ENCODE assay signal across 11 cellular contexts in genomic region chr22:41542224-41542623, GRCh38. TPM values are rescaled to one million over a fixed set of nuclear protein-coding genes. Genes with fewer than 3 reads are reported as not detected.
DNase-seq lines count a peak whose midpoint lies in the region; ATAC-seq and TF ChIP-seq lines count a peak whose summit lies in the region.
"Had no signal": no experiment of that assay in that cellular context is flagged by ENCODE, and none has a peak within 500 bp of the region (broad histone marks: within the 10 kb centered on the region; RNA-seq: fewer than 3 reads in every experiment).

No MANE protein-coding gene starts in this region.

- in situ Hi-C loops in HAP-1 (cut with MboI; ENCODE audit: low sequenced_read_pairs): no loop called here

- H3K27me3 Mint-ChIP-seq in mesothelial cell of epicardium (ENCODE audit: low read depth): no peaks in the 10 kb centered on the region

- DNase-seq in BE2C (no peak), HAP-1 (ENCODE audit: low spot score in 2 of 2) (no peak), mesothelial cell of epicardium (ENCODE audit: low spot score in 2 of 2, unreplicated experiment in 2 of 2) (no peak), cerebellum (ENCODE audit: low spot score) (no peak), NCI-H446 treated with DMSO at 0.1 percent for 48 hours (lab: John Stamatoyannopoulos, UW) (no peak)
- DNase-seq in activated naive CD4-positive, alpha-beta T cell treated with anti-CD3 and anti-CD28 coated beads, Interleukin-2, amount 50 U/mL, for 72 hours (ENCODE audit: low spot score in 2 of 2): no peak
- DNase-seq: activated CD8-positive, alpha-beta memory T cell treated with anti-CD3 and anti-CD28 coated beads, Interleukin-2, amount 50 U/mL, for 4 hours; NCI-H510A treated with DMSO at 0.1 percent for 48 hours; sigmoid colon had no signal

- H3K4me1 ChIP-seq in BE2C (peaks cover 3% of the 10 kb centered on the region; the same call in 1 of the 2 replicates), HAP-1 (peaks cover 10% of the 10 kb centered on the region)

- ATAC-seq in activated naive CD4-positive, alpha-beta T cell treated with anti-CD3 and anti-CD28 coated beads, Interleukin-2, amount 50 U/mL, for 72 hours: no peak
- no peak for ATAC-seq in GM18858 (IDR thresholded peaks at IDR 0.05; ENCODE audit: unreplicated experiment)
- ATAC-seq in HG02678 (IDR thresholded peaks at IDR 0.05; ENCODE audit: unreplicated experiment): no peak

- H3K27me3 ChIP-seq in BE2C (no peaks in the 10 kb centered on the region), HAP-1 (ENCODE audit: low read depth) (no peaks in the 10 kb centered on the region)
- H3K27me3 ChIP-seq: sigmoid colon had no signal

- H3K36me3 Mint-ChIP-seq in activated naive CD4-positive, alpha-beta T cell treated with anti-CD3 and anti-CD28 coated beads, Interleukin-2, amount 50 U/mL, for 72 hours: peaks cover 11 to 12% of the 10 kb centered on the region in 2 donors
- peaks cover 4% of the 10 kb centered on the region for H3K36me3 Mint-ChIP-seq in mesothelial cell of epicardium

- H3K9me3 ChIP-seq in BE2C: no peaks in the 10 kb centered on the region
- no peaks in the 10 kb centered on the region for H3K9me3 ChIP-seq in HAP-1
- H3K9me3 ChIP-seq: sigmoid colon had no signal

- H3K4me3 Mint-ChIP-seq in mesothelial cell of epicardium: peak overlapping the region; percentile 95

- TF ChIP-seq CTCF in BE2C (IDR thresholded peaks at IDR 0.05; ENCODE audit: low read depth, low read length): no peak
- no peak for TF ChIP-seq CTCF in mesothelial cell of epicardium (IDR thresholded peaks at IDR 0.05; ENCODE audit: unreplicated experiment)

- no peaks in the 10 kb centered on the region for H3K9me3 Mint-ChIP-seq in activated naive CD4-positive, alpha-beta T cell treated with anti-CD3 and anti-CD28 coated beads, Interleukin-2, amount 50 U/mL, for 72 hours
- H3K9me3 Mint-ChIP-seq in mesothelial cell of epicardium: no peaks in the 10 kb centered on the region

- H3K4me3 ChIP-seq in BE2C (ENCODE audit: low read depth, low read length): peak overlapping the region; percentile 93; the same call in 1 of the 2 replicates
- peak overlapping the region; percentile 96 for H3K4me3 ChIP-seq in HAP-1

- peaks cover 35% of the 10 kb centered on the region for H3K4me1 Mint-ChIP-seq in mesothelial cell of epicardium

- H3K27ac Mint-ChIP-seq in activated naive CD4-positive, alpha-beta T cell treated with anti-CD3 and anti-CD28 coated beads, Interleukin-2, amount 50 U/mL, for 72 hours: peak overlapping the region; percentile 79 to 88
- H3K27ac Mint-ChIP-seq in mesothelial cell of epicardium: no peak overlapping the region

- H3K36me3 ChIP-seq in BE2C: peaks cover 45% of the 10 kb centered on the region
- peaks cover 31% of the 10 kb centered on the region for H3K36me3 ChIP-seq in HAP-1 (replicated peaks)

RNA-seq across cellular contexts. Expression of gene POLR3H, which starts 2.0 kb away (rescaled TPM):
- polyA plus RNA-seq in BE2C (2012; ENCODE audit: insufficient read depth, insufficient read length, low read depth): 135 TPM
- 10 to 100 TPM; 11.2 to 32.7 TPM for total RNA-seq in activated naive CD4-positive, alpha-beta T cell treated with anti-CD3 and anti-CD28 coated beads, Interleukin-2, amount 50 U/mL, for 72 hours
- total RNA-seq in mesothelial cell of epicardium (41.0 to 47.4 TPM (median 46.6 TPM) in 3 replicates), cerebellum (24.4 TPM)

RNA-seq across cellular contexts. Expression of gene CSDC2, which starts 18.6 kb away (rescaled TPM):
- polyA plus RNA-seq in BE2C (2012; ENCODE audit: insufficient read depth, insufficient read length, low read depth): 1.3 TPM
- total RNA-seq in activated naive CD4-positive, alpha-beta T cell treated with anti-CD3 and anti-CD28 coated beads, Interleukin-2, amount 50 U/mL, for 72 hours: not detected
- total RNA-seq in mesothelial cell of epicardium: 15.6 to 18.3 TPM (median 17.7 TPM) in 3 replicates
- 9.1 TPM for total RNA-seq in cerebellum

RNA-seq across cellular contexts. Expression of gene PMM1, which starts 47.4 kb away (rescaled TPM):
- polyA plus RNA-seq in BE2C (2012; ENCODE audit: insufficient read depth, insufficient read length, low read depth): 22.3 TPM
- total RNA-seq in activated naive CD4-positive, alpha-beta T cell treated with anti-CD3 and anti-CD28 coated beads, Interleukin-2, amount 50 U/mL, for 72 hours: 10 to 100 TPM; 43.4 to 49.9 TPM
- 24.4 to 26.2 TPM (median 25.8 TPM) in 3 replicates for total RNA-seq in mesothelial cell of epicardium
- total RNA-seq in cerebellum: 13.9 TPM

Comparison
In these comparisons a context has a peak if more than half of its experiments do, and no peak if none do; other contexts are left out.
1. RNA of gene CSDC2, which starts 18.6 kb away (total RNA-seq): 15.6 to 18.3 TPM in mesothelial cell of epicardium and 9.1 TPM in cerebellum (single experiment); not detected in activated naive CD4-positive, alpha-beta T cell treated with anti-CD3 and anti-CD28 coated beads, Interleukin-2, amount 50 U/mL, for 72 hours; every median in the first group is over 10 times any median in the second.